10 cellular contexts compared by ENCODE assay signal in genomic region chr10:31384589-31384949, GRCh38.
DNase-seq lines count a peak whose midpoint lies in the region; ATAC-seq and FAIRE-seq lines count a peak whose summit lies in the region.
"Had no signal": no experiment of that assay in that cellular context is flagged by ENCODE, and none has a peak within 500 bp of the region (broad histone marks: within the 10 kb centered on the region; RNA-seq: fewer than 3 reads in every experiment).

No MANE protein-coding gene starts in this region.

- ATAC-seq in GM18861 (IDR thresholded peaks at IDR 0.05; ENCODE audit: unreplicated experiment) (peak; percentile 13), GM21576 (IDR thresholded peaks at IDR 0.05; ENCODE audit: unreplicated experiment) (peak; percentile 20), HG03196 (IDR thresholded peaks at IDR 0.05; ENCODE audit: unreplicated experiment) (peak; percentile 25)

- peak; percentile 77 for DNase-seq in dermis blood vessel endothelial cell
- DNase-seq in urothelium cell line (ENCODE audit: low spot score), result no peak
- no peak for DNase-seq in mucosa of gallbladder (ENCODE audit: low spot score)
- no peak for DNase-seq in DMS153 (lab: John Stamatoyannopoulos, UW)
- DNase-seq in NCI-H526 (lab: John Stamatoyannopoulos, UW), result no peak
- DNase-seq: NCI-H526 treated with DMSO at 0.1 percent for 48 hours, T-helper 1 cell had no signal

- no peak for FAIRE-seq in urothelium cell line (lab: Jason Lieb, UNC)
